Comparison of ENCODE assay signal across 19 cellular contexts in the genomic region with DNA sequence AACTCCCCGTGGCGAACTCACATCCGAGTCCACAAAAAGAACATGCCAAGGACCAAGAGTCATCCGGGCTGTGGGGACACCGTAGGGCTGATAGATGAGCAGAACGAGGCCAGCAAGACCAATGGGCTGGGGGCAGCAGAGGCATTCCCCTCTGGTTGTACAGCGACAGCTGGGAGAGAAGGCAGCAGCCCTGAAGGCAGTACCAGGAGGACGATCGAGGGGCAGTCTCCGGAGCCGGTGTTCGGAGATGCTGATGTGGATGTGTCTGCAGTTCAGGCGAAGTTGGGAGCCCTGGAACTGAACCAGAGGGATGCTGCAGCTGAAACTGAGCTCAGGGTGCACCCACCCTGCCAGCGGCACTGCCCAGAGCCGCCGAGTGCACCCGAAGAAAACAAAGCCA. TPM values are rescaled to one million over a fixed set of nuclear protein-coding genes. Genes with fewer than 3 reads are reported as not detected.
DNase-seq lines count a peak whose midpoint lies in the region; ATAC-seq and TF ChIP-seq lines count a peak whose summit lies in the region.
"Had no signal": no experiment of that assay in that cellular context is flagged by ENCODE, and none has a peak within 500 bp of the region (broad histone marks: within the 10 kb centered on the region; RNA-seq: fewer than 3 reads in every experiment).

No MANE protein-coding gene starts in this region.

- H3K23ac ChIP-seq in IMR-90 (ENCODE audit: low read depth, low read length): no peak overlapping the region
- peak overlapping the region; percentile 60 for H3K23ac ChIP-seq in mesendoderm (ENCODE audit: low read length)
- H3K23ac ChIP-seq in neuronal stem cell (ENCODE audit: low read depth, low read length, poor library complexity): no peak overlapping the region

- H2AK5ac ChIP-seq in IMR-90 (ENCODE audit: low read depth, low read length): no peak overlapping the region
- no peak overlapping the region for H2AK5ac ChIP-seq in mesendoderm (ENCODE audit: low read length)
- H2AK5ac ChIP-seq in neuronal stem cell (ENCODE audit: low read depth, low read length): no peak overlapping the region

- TF ChIP-seq POLR2A in IMR-90 (IDR thresholded peaks at IDR 0.05; ENCODE audit: low read depth, low read length): no peak

- no peak overlapping the region for H3K9ac ChIP-seq in IMR-90 (ENCODE audit: low read depth, low read length)
- H3K9ac ChIP-seq in mesendoderm (ENCODE audit: low read length): no peak overlapping the region
- H3K9ac ChIP-seq in neuronal stem cell (ENCODE audit: low read depth, low read length, poor library complexity): peak overlapping the region; percentile 31
- H3K9ac ChIP-seq: BLaER1 treated with 17β-estradiol and CSF1 and Interleukin-3, amounts not matched to agents 10 nM and 100 nM had no signal

- H3K4me3 ChIP-seq in IMR-90 (ENCODE audit: insufficient read depth, low read depth, low read length) (no peak overlapping the region), mesendoderm (ENCODE audit: low read length) (no peak overlapping the region), neuronal stem cell (ENCODE audit: low read length in 2 of 2) (no peak overlapping the region), PC-9 (no peak overlapping the region)
- H3K4me3 ChIP-seq: A549; BLaER1 treated with 17β-estradiol and CSF1 and Interleukin-3, amounts not matched to agents 10 nM and 100 nM had no signal

- dilution Hi-C loops in IMR-90 (cut with HindIII; ENCODE audit: low sequenced_read_pairs, unreplicated experiment): no loop called here

- POLR2A ChIA-PET in IMR-90 (lab: Charles Lee; ENCODE audit: unreplicated experiment) (no interaction called here), PC-9 (lab: Charles Lee; ENCODE audit: unreplicated experiment) (no interaction called here)

- no peak overlapping the region for H2BK20ac ChIP-seq in IMR-90 (ENCODE audit: low read depth, low read length)

- H3K36me3 Mint-ChIP-seq in chondrocyte (ENCODE audit: low read depth): peaks cover 4% of the 10 kb centered on the region
- H3K36me3 Mint-ChIP-seq: CD8-positive, alpha-beta T cell had no signal

- H3K4ac ChIP-seq in IMR-90 (ENCODE audit: low read depth, low read length): no peak overlapping the region
- H3K4ac ChIP-seq in mesendoderm (ENCODE audit: low read depth, low read length): no peak overlapping the region
- H3K4ac ChIP-seq in neuronal stem cell (ENCODE audit: low read length): no peak overlapping the region

- TF ChIP-seq RAD21 in IMR-90 (IDR thresholded peaks at IDR 0.05; ENCODE audit: low read length): no peak

- H4K8ac ChIP-seq in IMR-90 (ENCODE audit: low read depth in 2 of 2, low read length in 2 of 2) (no peak overlapping the region), mesendoderm (ENCODE audit: low read depth, low read length) (no peak overlapping the region), neuronal stem cell (ENCODE audit: low read depth, low read length) (no peak overlapping the region)

- no peak overlapping the region for H3K27ac ChIP-seq in IMR-90 (ENCODE audit: insufficient read depth, low read length)
- H3K27ac ChIP-seq in mesendoderm (ENCODE audit: low read depth, low read length): no peak overlapping the region
- H3K27ac ChIP-seq in neuronal stem cell (replicated peaks; ENCODE audit: low read length): no peak overlapping the region
- H3K27ac ChIP-seq in PC-9: no peak overlapping the region
- H3K27ac ChIP-seq: 22Rv1; A549; BLaER1 treated with 17β-estradiol and CSF1 and Interleukin-3, amounts not matched to agents 10 nM and 100 nM; C4-2B had no signal

- H3K79me1 ChIP-seq in IMR-90 (ENCODE audit: low read depth in 1 of 2, low read length in 2 of 2) (no peaks in the 10 kb centered on the region), mesendoderm (ENCODE audit: low read length) (no peaks in the 10 kb centered on the region), neuronal stem cell (ENCODE audit: low read depth, low read length) (no peaks in the 10 kb centered on the region)

- H4K91ac ChIP-seq in IMR-90 (ENCODE audit: insufficient read depth, low read depth, low read length) (no peak overlapping the region), neuronal stem cell (ENCODE audit: low read depth, low read length, poor library complexity) (no peak overlapping the region)

- H3K4me1 Mint-ChIP-seq in chondrocyte (ENCODE audit: low read depth): peaks cover 3% of the 10 kb centered on the region

- intact Hi-C loops in IMR-90 (cut with micrococcal nuclease): no loop called here
- intact Hi-C loops in PC-9 (cut with micrococcal nuclease; ENCODE audit: unreplicated experiment): no loop called here

- peaks cover 2% of the 10 kb centered on the region for H3K9me3 Mint-ChIP-seq in chondrocyte (ENCODE audit: low read depth)
- H3K9me3 Mint-ChIP-seq: CD4-positive, alpha-beta T cell; CD8-positive, alpha-beta T cell had no signal

- H2BK15ac ChIP-seq in IMR-90 (ENCODE audit: low read depth, low read length): no peak overlapping the region
- no peak overlapping the region for H2BK15ac ChIP-seq in mesendoderm (replicated peaks; ENCODE audit: low read depth)
- H2BK15ac ChIP-seq in neuronal stem cell (ENCODE audit: low read length): no peak overlapping the region

- H3F3A ChIP-seq in PC-9 (ENCODE audit: insufficient read depth, low read depth): no peaks in the 10 kb centered on the region

- no peaks in the 10 kb centered on the region for H3K4me1 ChIP-seq in IMR-90 (ENCODE audit: control insufficient read depth, insufficient read depth, low read length)
- H3K4me1 ChIP-seq in mesendoderm (ENCODE audit: control insufficient read depth, low read depth, low read length): no peaks in the 10 kb centered on the region
- no peaks in the 10 kb centered on the region for H3K4me1 ChIP-seq in neuronal stem cell (ENCODE audit: control insufficient read depth in 2 of 2, insufficient read depth in 1 of 2, low read depth in 1 of 2, low read length in 2 of 2)
- H3K4me1 ChIP-seq in PC-9 (replicated peaks; ENCODE audit: insufficient read depth): no peaks in the 10 kb centered on the region
- H3K4me1 ChIP-seq: A549, Caco-2 had no signal

- no peaks in the 10 kb centered on the region for H3K36me3 ChIP-seq in IMR-90 (ENCODE audit: control insufficient read depth, insufficient read depth, low read length)
- no peaks in the 10 kb centered on the region for H3K36me3 ChIP-seq in mesendoderm (ENCODE audit: control insufficient read depth, insufficient read depth, low read length)
- H3K36me3 ChIP-seq in neuronal stem cell (replicated peaks in 1 of 2; ENCODE audit: control insufficient read depth in 2 of 2, insufficient read depth in 2 of 2, low read length in 2 of 2): no peaks in the 10 kb centered on the region
- H3K36me3 ChIP-seq in PC-9 (ENCODE audit: low read depth): 0 out of 2 replicates have a peak, but pooled peaks cover 5% of the 10 kb centered on the region

- H4K5ac ChIP-seq in IMR-90 (ENCODE audit: low read depth, low read length) (no peak overlapping the region), mesendoderm (ENCODE audit: low read length) (no peak overlapping the region)

- CTCF ChIA-PET in IMR-90 (lab: Yijun Ruan, JAX): interaction anchor here (0.6 kb wide), 1 partner anchor 79 kb away, joined by 4 read pairs; no protein-coding TSS in a partner anchor
- CTCF ChIA-PET in PC-9 (lab: Charles Lee): no interaction called here

- no peak for DNase-seq in IMR-90
- peak; percentile 81 for DNase-seq in chondrocyte (ENCODE audit: low spot score)
- no peak for DNase-seq in mesendoderm
- no peak for DNase-seq in neuronal stem cell (ENCODE audit: low spot score)
- no peak for DNase-seq in PC-9
- DNase-seq: AML-193; Caco-2; Calu3; CD4-positive, alpha-beta T cell; CD8-positive, alpha-beta T cell; DMS79 treated with DMSO at 0.1 percent for 48 hours; GF-D8 had no signal

- BruUV-seq in IMR-90 (replicated peaks; lab: Mats Ljungman, UMichigan): no TSS peak
- no TSS peak for BruUV-seq in PC-9 (replicated peaks; lab: Mats Ljungman, UMichigan)

- no peaks in the 10 kb centered on the region for H3K9me2 ChIP-seq in PC-9 (ENCODE audit: insufficient read depth)

- no peak for ATAC-seq in IMR-90 (ENCODE audit: low read depth)
- no peak for ATAC-seq in GM21515 (IDR thresholded peaks at IDR 0.05; ENCODE audit: unreplicated experiment)
- no peak for ATAC-seq in HG03565 (IDR thresholded peaks at IDR 0.05; ENCODE audit: unreplicated experiment)
- ATAC-seq: A549; CD8-positive, alpha-beta T cell had no signal

- H3K4me2 ChIP-seq in IMR-90 (ENCODE audit: low read depth, low read length): no peak overlapping the region
- H3K4me2 ChIP-seq in mesendoderm (ENCODE audit: low read length): no peak overlapping the region
- no peak overlapping the region for H3K4me2 ChIP-seq in neuronal stem cell (ENCODE audit: insufficient read depth, low read length, poor library complexity, severe bottlenecking)
- no peak overlapping the region for H3K4me2 ChIP-seq in PC-9
- H3K4me2 ChIP-seq: A549 had no signal

- H3K9me1 ChIP-seq in IMR-90 (ENCODE audit: insufficient read depth, low read length): no peaks in the 10 kb centered on the region

- H2BK120ac ChIP-seq in IMR-90 (ENCODE audit: low read depth, low read length): no peak overlapping the region
- H2BK120ac ChIP-seq in mesendoderm (ENCODE audit: low read depth, low read length): no peak overlapping the region
- no peak overlapping the region for H2BK120ac ChIP-seq in neuronal stem cell (ENCODE audit: low read depth, low read length)

- H2BK5ac ChIP-seq in IMR-90 (ENCODE audit: low read depth, low read length, poor library complexity, severe bottlenecking) (no peak overlapping the region), mesendoderm (ENCODE audit: low read length) (no peak overlapping the region), neuronal stem cell (ENCODE audit: low read length) (no peak overlapping the region)

- H3K79me2 ChIP-seq in mesendoderm (ENCODE audit: control insufficient read depth, insufficient read depth, low read length): no peaks in the 10 kb centered on the region
- no peaks in the 10 kb centered on the region for H3K79me2 ChIP-seq in PC-9 (ENCODE audit: low read depth)

- H3K27me3 ChIP-seq in IMR-90 (ENCODE audit: control insufficient read depth, insufficient read depth, low read length): peaks cover 30% of the 10 kb centered on the region
- no peaks in the 10 kb centered on the region for H3K27me3 ChIP-seq in mesendoderm (ENCODE audit: insufficient read depth, low read length, poor library complexity)
- H3K27me3 ChIP-seq in neuronal stem cell (ENCODE audit: control insufficient read depth in 3 of 3, insufficient read depth in 3 of 3, low read depth in 1 of 3, low read length in 3 of 3): no peaks in the 10 kb centered on the region
- H3K27me3 ChIP-seq in PC-9 (ENCODE audit: insufficient read depth, low read depth): no peaks in the 10 kb centered on the region
- H3K27me3 ChIP-seq: BLaER1 treated with 17β-estradiol and CSF1 and Interleukin-3, amounts not matched to agents 10 nM and 100 nM had no signal

- no peak overlapping the region for H3K27ac Mint-ChIP-seq in chondrocyte (ENCODE audit: unreplicated experiment)
- H3K27ac Mint-ChIP-seq: B cell; CD4-positive, alpha-beta T cell; CD8-positive, alpha-beta T cell had no signal

- no peak overlapping the region for H2AK9ac ChIP-seq in IMR-90 (replicated peaks; ENCODE audit: low read depth, low read length, poor library complexity)

- H3K4me3 Mint-ChIP-seq in chondrocyte (ENCODE audit: unreplicated experiment): no peak overlapping the region
- H3K4me3 Mint-ChIP-seq: B cell; CD4-positive, alpha-beta T cell; CD8-positive, alpha-beta T cell had no signal

- in situ Hi-C loops in IMR-90 (cut with MboI; ENCODE audit: low sequenced_read_pairs): loop anchor here (25.0 kb wide), 3 partner anchors 362 to 1137 kb away; no protein-coding TSS in a partner anchor

- no peak overlapping the region for H3K14ac ChIP-seq in IMR-90 (replicated peaks; ENCODE audit: low read depth, low read length)
- H3K14ac ChIP-seq in neuronal stem cell (ENCODE audit: low read length): no peak overlapping the region

- TF ChIP-seq CTCF in IMR-90 (conservative IDR thresholded peaks at IDR 0.05; ENCODE audit: low read depth, low read length) (no peak), chondrocyte (IDR thresholded peaks at IDR 0.05) (no peak), PC-9 (conservative IDR thresholded peaks at IDR 0.05) (no peak)

- WGBS in IMR-90 (ENCODE audit: extremely low coverage in 2 of 2, insufficient read length in 1 of 2), 2 experiments: 60% methylated on average over 5 of the region's 17 CpGs; no CpG with 5 or more reads in 1 of the 2 experiments
- WGBS in mesendoderm (ENCODE audit: extremely low coverage, insufficient coverage, low lambda C conversion rate): no CpG with 5 or more reads among the region's 17 CpGs
- WGBS in neuronal stem cell (ENCODE audit: extremely low coverage in 2 of 2, insufficient read length in 2 of 2, insufficient replicate concordance in 1 of 2), 2 donors: no CpG with 5 or more reads among the region's 17 CpGs

- H2BK12ac ChIP-seq in neuronal stem cell (ENCODE audit: low read length): no peak overlapping the region

- peaks cover 8% of the 10 kb centered on the region for H3K27me3 Mint-ChIP-seq in chondrocyte (ENCODE audit: low read depth)
- H3K27me3 Mint-ChIP-seq: CD4-positive, alpha-beta T cell had no signal

- H3K56ac ChIP-seq in IMR-90 (ENCODE audit: extremely low read depth, insufficient read depth, low read length): no peak overlapping the region
- H3K56ac ChIP-seq in mesendoderm (ENCODE audit: low read length): no peak overlapping the region

- H2AFZ ChIP-seq in IMR-90 (replicated peaks; ENCODE audit: low read length, poor library complexity) (peak overlapping the region; percentile 32), neuronal stem cell (ENCODE audit: low read length) (no peak overlapping the region), PC-9 (no peak overlapping the region)

- H3K18ac ChIP-seq in IMR-90 (ENCODE audit: low read depth, low read length): no peak overlapping the region
- H3K18ac ChIP-seq in mesendoderm (ENCODE audit: low read length): no peak overlapping the region
- peak overlapping the region; percentile 81 for H3K18ac ChIP-seq in neuronal stem cell (ENCODE audit: low read length)

- H3K9me3 ChIP-seq in IMR-90 (ENCODE audit: control insufficient read depth, insufficient read depth, low read length): peaks cover 2% of the 10 kb centered on the region; the same call in 1 of the 2 replicates
- H3K9me3 ChIP-seq in neuronal stem cell (replicated peaks in 1 of 2; ENCODE audit: control insufficient read depth in 2 of 2, insufficient read depth in 1 of 2, low read depth in 1 of 2, low read length in 2 of 2): peaks cover 0 to 2% of the 10 kb centered on the region in 2 donors
- no peaks in the 10 kb centered on the region for H3K9me3 ChIP-seq in PC-9 (ENCODE audit: insufficient read depth, low read depth)
- H3K9me3 ChIP-seq: A549, Caco-2 had no signal

- no peaks in the 10 kb centered on the region for H4K20me1 ChIP-seq in IMR-90 (ENCODE audit: insufficient read depth, low read length)
- H4K20me1 ChIP-seq in PC-9 (ENCODE audit: insufficient read depth): no peaks in the 10 kb centered on the region
- H4K20me1 ChIP-seq: BLaER1 treated with 17β-estradiol and CSF1 and Interleukin-3, amounts not matched to agents 10 nM and 100 nM had no signal

RNA-seq across cellular contexts. Expression of a gene that starts 50.7 kb away (rescaled TPM):
- total RNA-seq in IMR-90 (2012; rRNA removed) (0.18 and 0.28 TPM in 2 replicates), chondrocyte (1.7 to 2.0 TPM (median 1.7 TPM) in 3 replicates), PC-9 (2021) (8.6 and 9.0 TPM in 2 replicates)
- 0.24 and 0.34 TPM in 2 replicates for polyA plus RNA-seq in IMR-90 (2012; rRNA removed)
- polyA plus RNA-seq in IMR-90 (2012; cell fraction: cytosol; rRNA removed): 0.26 and 0.39 TPM in 2 replicates
- 1.4 and 1.6 TPM in 2 replicates for polyA plus RNA-seq in IMR-90 (2012; cell fraction: nucleus; rRNA removed; ENCODE audit: low replicate concordance)
- polyA plus RNA-seq in mesendoderm (2013, experiment 1 of 2): 1.3 TPM
- 1.1 TPM for polyA plus RNA-seq in mesendoderm (2013, experiment 2 of 2)
- 1.7 TPM for polyA plus RNA-seq in neuronal stem cell (2013, experiment 1 of 2)
- 1.9 TPM for polyA plus RNA-seq in neuronal stem cell (2013, experiment 2 of 2)
